Comparison of ENCODE assay signal across 2 cellular contexts in the genomic region with DNA sequence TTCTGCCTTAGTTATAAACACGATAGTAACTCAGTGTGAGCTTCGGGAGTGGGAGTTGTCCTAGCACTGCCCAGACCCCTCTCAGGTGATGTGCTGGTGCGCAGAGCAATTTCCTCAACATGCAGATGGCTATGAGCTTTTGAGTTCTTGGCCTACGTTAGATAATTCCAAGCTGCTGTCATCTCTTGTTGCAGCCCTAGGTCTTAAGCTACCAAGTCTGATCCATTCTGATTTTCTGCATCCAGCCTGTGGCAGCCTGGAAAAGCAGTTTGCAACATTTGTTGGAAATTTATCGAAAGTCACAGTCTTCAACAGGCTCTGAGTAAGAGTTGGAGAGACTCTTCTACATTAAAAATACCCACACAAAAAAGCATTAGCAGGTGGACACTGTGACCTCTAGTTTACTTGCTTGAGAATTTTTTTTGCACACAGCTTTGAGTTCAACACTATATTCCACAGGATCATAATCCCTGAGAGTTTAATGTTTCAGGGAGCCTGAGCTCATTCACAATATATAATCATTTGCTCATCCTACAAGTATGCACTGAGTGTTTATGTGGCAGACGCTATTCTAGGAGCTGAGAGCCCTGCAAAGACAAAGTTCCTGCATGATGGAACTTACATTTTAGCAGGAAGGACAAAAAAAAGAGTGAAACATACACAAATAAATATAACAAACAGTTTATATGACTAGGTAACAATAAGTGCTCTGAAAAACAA.
TF ChIP-seq lines count a peak whose summit lies in the region.

No MANE protein-coding gene starts in this region.

TF ChIP-seq in SK-N-SH, 30 proteins besides CTCF, POLR2A, EP300 and RAD21 (continued from another document):
- TF ChIP-seq, protein P1, sequence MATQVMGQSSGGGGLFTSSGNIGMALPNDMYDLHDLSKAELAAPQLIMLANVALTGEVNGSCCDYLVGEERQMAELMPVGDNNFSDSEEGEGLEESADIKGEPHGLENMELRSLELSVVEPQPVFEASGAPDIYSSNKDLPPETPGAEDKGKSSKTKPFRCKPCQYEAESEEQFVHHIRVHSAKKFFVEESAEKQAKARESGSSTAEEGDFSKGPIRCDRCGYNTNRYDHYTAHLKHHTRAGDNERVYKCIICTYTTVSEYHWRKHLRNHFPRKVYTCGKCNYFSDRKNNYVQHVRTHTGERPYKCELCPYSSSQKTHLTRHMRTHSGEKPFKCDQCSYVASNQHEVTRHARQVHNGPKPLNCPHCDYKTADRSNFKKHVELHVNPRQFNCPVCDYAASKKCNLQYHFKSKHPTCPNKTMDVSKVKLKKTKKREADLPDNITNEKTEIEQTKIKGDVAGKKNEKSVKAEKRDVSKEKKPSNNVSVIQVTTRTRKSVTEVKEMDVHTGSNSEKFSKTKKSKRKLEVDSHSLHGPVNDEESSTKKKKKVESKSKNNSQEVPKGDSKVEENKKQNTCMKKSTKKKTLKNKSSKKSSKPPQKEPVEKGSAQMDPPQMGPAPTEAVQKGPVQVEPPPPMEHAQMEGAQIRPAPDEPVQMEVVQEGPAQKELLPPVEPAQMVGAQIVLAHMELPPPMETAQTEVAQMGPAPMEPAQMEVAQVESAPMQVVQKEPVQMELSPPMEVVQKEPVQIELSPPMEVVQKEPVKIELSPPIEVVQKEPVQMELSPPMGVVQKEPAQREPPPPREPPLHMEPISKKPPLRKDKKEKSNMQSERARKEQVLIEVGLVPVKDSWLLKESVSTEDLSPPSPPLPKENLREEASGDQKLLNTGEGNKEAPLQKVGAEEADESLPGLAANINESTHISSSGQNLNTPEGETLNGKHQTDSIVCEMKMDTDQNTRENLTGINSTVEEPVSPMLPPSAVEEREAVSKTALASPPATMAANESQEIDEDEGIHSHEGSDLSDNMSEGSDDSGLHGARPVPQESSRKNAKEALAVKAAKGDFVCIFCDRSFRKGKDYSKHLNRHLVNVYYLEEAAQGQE (IDR thresholded peaks at IDR 0.05; ENCODE audit: low read depth, low read length): no peak

TF ChIP-seq in SK-N-SH treated with all-trans-retinoic acid at 6 μM for 48 hours, 23 proteins besides CTCF, POLR2A, EP300 and RAD21 (continued from another document):
- TF ChIP-seq, protein P2, sequence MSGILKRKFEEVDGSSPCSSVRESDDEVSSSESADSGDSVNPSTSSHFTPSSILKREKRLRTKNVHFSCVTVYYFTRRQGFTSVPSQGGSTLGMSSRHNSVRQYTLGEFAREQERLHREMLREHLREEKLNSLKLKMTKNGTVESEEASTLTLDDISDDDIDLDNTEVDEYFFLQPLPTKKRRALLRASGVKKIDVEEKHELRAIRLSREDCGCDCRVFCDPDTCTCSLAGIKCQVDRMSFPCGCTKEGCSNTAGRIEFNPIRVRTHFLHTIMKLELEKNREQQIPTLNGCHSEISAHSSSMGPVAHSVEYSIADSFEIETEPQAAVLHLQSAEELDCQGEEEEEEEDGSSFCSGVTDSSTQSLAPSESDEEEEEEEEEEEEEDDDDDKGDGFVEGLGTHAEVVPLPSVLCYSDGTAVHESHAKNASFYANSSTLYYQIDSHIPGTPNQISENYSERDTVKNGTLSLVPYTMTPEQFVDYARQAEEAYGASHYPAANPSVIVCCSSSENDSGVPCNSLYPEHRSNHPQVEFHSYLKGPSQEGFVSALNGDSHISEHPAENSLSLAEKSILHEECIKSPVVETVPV (CRISPR knock-in tag; IDR thresholded peaks at IDR 0.05): no peak
- no peak for TF ChIP-seq RARB (CRISPR knock-in tag; IDR thresholded peaks at IDR 0.05)
